In genomic region chr20:10005885-10006284, GRCh38 we compare ENCODE assay signal across 12 cellular contexts.
"Had no signal": no experiment of that assay in that cellular context is flagged by ENCODE, and none has a peak within 500 bp of the region (broad histone marks: within the 10 kb centered on the region; RNA-seq: fewer than 3 reads in every experiment).

No MANE protein-coding gene starts in this region.

- ATAC-seq: left colon; mucosa of descending colon; naive thymus-derived CD8-positive, alpha-beta T cell had no signal

- H3K9me3 Mint-ChIP-seq: naive thymus-derived CD8-positive, alpha-beta T cell; T-helper 1 cell treated with Interleukin-12 subunit alpha and Interleukin-12 subunit beta and Interleukin-4 antibody, amounts not matched to agents 30 μg/mL and 1 μg/mL, for 36 hours; type B pancreatic cell had no signal

- H3K4me1 Mint-ChIP-seq: naive thymus-derived CD8-positive, alpha-beta T cell had no signal

- H3K36me3 Mint-ChIP-seq: activated naive CD8-positive, alpha-beta T cell; naive thymus-derived CD8-positive, alpha-beta T cell; type B pancreatic cell had no signal

- H3K9me3 ChIP-seq: mucosa of descending colon, prostate gland had no signal

- H3K4me1 ChIP-seq: prostate gland had no signal

- H3K27ac Mint-ChIP-seq: activated naive CD8-positive, alpha-beta T cell; T-helper 1 cell treated with Interleukin-12 subunit alpha and Interleukin-12 subunit beta and Interleukin-4 antibody, amounts not matched to agents 30 μg/mL and 1 μg/mL, for 36 hours; type B pancreatic cell had no signal

- H3K27ac ChIP-seq: prostate gland had no signal

- H3K36me3 ChIP-seq: prostate gland had no signal

- H3K27me3 Mint-ChIP-seq: activated naive CD8-positive, alpha-beta T cell; type B pancreatic cell had no signal

- H3K4me3 ChIP-seq: mucosa of descending colon, prostate gland had no signal

- H3K4me3 Mint-ChIP-seq: activated naive CD8-positive, alpha-beta T cell; naive thymus-derived CD8-positive, alpha-beta T cell; T-helper 1 cell treated with Interleukin-12 subunit alpha and Interleukin-12 subunit beta and Interleukin-4 antibody, amounts not matched to agents 30 μg/mL and 1 μg/mL, for 36 hours; type B pancreatic cell had no signal

- DNase-seq: activated effector memory CD4-positive, alpha-beta T cell treated with Interleukin-2 at 50 U/mL for 16 hours; cerebellar nuclear complex; hypothalamus; left colon; mucosa of descending colon; naive thymus-derived CD8-positive, alpha-beta T cell; stimulated activated CD4-positive, alpha-beta T cell treated with anti-CD3 and anti-CD28 coated beads, Interleukin-12 subunit alpha, Interleukin-12 subunit beta, amount 100 ng/mL, for 4 hours; stimulated activated naive CD4-positive, alpha-beta T cell had no signal
